In genomic region chr1:17207966-17208418, GRCh38 we compare ENCODE assay signal across 9 cellular contexts. TPM values are rescaled to one million over a fixed set of nuclear protein-coding genes. Genes with fewer than 3 reads are reported as not detected.
DNase-seq lines count a peak whose midpoint lies in the region; ATAC-seq and TF ChIP-seq lines count a peak whose summit lies in the region.
"Had no signal": no experiment of that assay in that cellular context is flagged by ENCODE, and none has a peak within 500 bp of the region (broad histone marks: within the 10 kb centered on the region; RNA-seq: fewer than 3 reads in every experiment).

No MANE protein-coding gene starts in this region.

- H3K36me3 Mint-ChIP-seq in CD14-positive monocyte, result peaks cover 0 to 3% of the 10 kb centered on the region in 2 donors
- no peaks in the 10 kb centered on the region for H3K36me3 Mint-ChIP-seq in activated naive CD4-positive, alpha-beta T cell treated with anti-CD3 and anti-CD28 coated beads, Interleukin-2, amount 50 U/mL, for 72 hours
- no peaks in the 10 kb centered on the region for H3K36me3 Mint-ChIP-seq in natural killer cell

- no peak overlapping the region for H2AFZ ChIP-seq in OCI-LY7 (ENCODE audit: low read length)

- H3K4me3 ChIP-seq in OCI-LY7 (ENCODE audit: low read depth, low read length, poor library complexity, severe bottlenecking), result no peak overlapping the region
- H3K4me3 ChIP-seq in uterus, result no peak overlapping the region

- peak; percentile 79 for DNase-seq in CD14-positive monocyte (ENCODE audit: low spot score)
- peak; percentile 57 for DNase-seq in OCI-LY7 (ENCODE audit: low spot score)
- DNase-seq in activated naive CD4-positive, alpha-beta T cell treated with anti-CD3 and anti-CD28 coated beads, Interleukin-2, amount 50 U/mL, for 72 hours (ENCODE audit: low spot score in 2 of 2), result peak; percentile 56 to 83
- DNase-seq in natural killer cell, result no peak
- DNase-seq in uterus, result no peak
- DNase-seq in NCI-H2227 (lab: John Stamatoyannopoulos, UW; ENCODE audit: unreplicated experiment), result no peak

- intact Hi-C loops in CD14-positive monocyte (cut with micrococcal nuclease) (no loop called here), OCI-LY7 (cut with micrococcal nuclease; ENCODE audit: unreplicated experiment) (no loop called here), natural killer cell (cut with micrococcal nuclease) (no loop called here), uterus (cut with DNase I; ENCODE audit: low total_unique reads) (no loop called here)

- H3K27me3 ChIP-seq in uterus, result no peaks in the 10 kb centered on the region

- H3K4me3 Mint-ChIP-seq in CD14-positive monocyte (peak overlapping the region in 1 of 2 donors; percentile 65), natural killer cell (no peak overlapping the region)

- H3K4me1 ChIP-seq in OCI-LY7 (ENCODE audit: insufficient read depth, low read length, poor library complexity, severe bottlenecking) (peaks cover 22% of the 10 kb centered on the region), uterus (no peaks in the 10 kb centered on the region)

- no peaks in the 10 kb centered on the region for H3K79me2 ChIP-seq in OCI-LY7 (ENCODE audit: insufficient read depth, low read depth, low read length)

- H3K9me3 Mint-ChIP-seq in CD14-positive monocyte, result peaks cover 0 to 3% (median 0%) of the 10 kb centered on the region in 7 donors
- peaks cover 0 to 1% of the 10 kb centered on the region in 2 donors for H3K9me3 Mint-ChIP-seq in activated naive CD4-positive, alpha-beta T cell treated with anti-CD3 and anti-CD28 coated beads, Interleukin-2, amount 50 U/mL, for 72 hours
- no peaks in the 10 kb centered on the region for H3K9me3 Mint-ChIP-seq in natural killer cell

- POLR2A ChIA-PET in OCI-LY7 (lab: Charles Lee), result interaction anchor here (0.8 kb wide), 3 partner anchors 40 to 66 kb away, joined by 3 to 4 read pairs (median 3); partner anchors contain the start of gene PADI3

- no TSS peak for BruUV-seq in OCI-LY7 (replicated peaks; lab: Mats Ljungman, UMichigan)

- CTCF ChIA-PET in OCI-LY7 (lab: Charles Lee; ENCODE audit: unreplicated experiment), result no interaction called here

- no peaks in the 10 kb centered on the region for H4K20me1 ChIP-seq in OCI-LY7 (ENCODE audit: insufficient read depth, low read length)

- H3K27me3 Mint-ChIP-seq in CD14-positive monocyte (ENCODE audit: low read depth in 3 of 3) (peaks cover 9 to 12% (median 12%) of the 10 kb centered on the region in 3 donors), natural killer cell (ENCODE audit: low read depth in 2 of 2) (peaks cover 19 to 35% of the 10 kb centered on the region in 2 donors)

- peak overlapping the region; percentile 56 for H3K4me2 ChIP-seq in OCI-LY7 (ENCODE audit: low read length)

- no peaks in the 10 kb centered on the region for H3K36me3 ChIP-seq in OCI-LY7 (ENCODE audit: insufficient read depth, low read length)
- H3K36me3 ChIP-seq in uterus, result no peaks in the 10 kb centered on the region

- H3K9me2 ChIP-seq in OCI-LY7 (ENCODE audit: insufficient read depth, low read length), result no peaks in the 10 kb centered on the region

- H3K9me3 ChIP-seq in OCI-LY7 (ENCODE audit: low read length), result no peaks in the 10 kb centered on the region
- H3K9me3 ChIP-seq in uterus, result no peaks in the 10 kb centered on the region

- H3K27ac Mint-ChIP-seq in CD14-positive monocyte (peak overlapping the region; percentile 49 to 95 (median 94)), natural killer cell (peak overlapping the region in 1 of 2 donors; percentile 46)
- peak overlapping the region in 1 of 2 donors; percentile 23 for H3K27ac Mint-ChIP-seq in activated naive CD4-positive, alpha-beta T cell treated with anti-CD3 and anti-CD28 coated beads, Interleukin-2, amount 50 U/mL, for 72 hours

- ATAC-seq in GM21786 (IDR thresholded peaks at IDR 0.05; ENCODE audit: unreplicated experiment), result peak; percentile 60
- peak; percentile 95 to 97 for ATAC-seq in activated naive CD4-positive, alpha-beta T cell treated with anti-CD3 and anti-CD28 coated beads, Interleukin-2, amount 50 U/mL, for 72 hours
- peak; percentile 33 to 70 (median 59) for ATAC-seq in natural killer cell
- ATAC-seq in HG03280 (IDR thresholded peaks at IDR 0.05; ENCODE audit: unreplicated experiment), result no peak

- no peak overlapping the region for H3K27ac ChIP-seq in OCI-LY7 (ENCODE audit: low read depth, low read length, poor library complexity, severe bottlenecking)
- no peak overlapping the region for H3K27ac ChIP-seq in uterus

- no peak for TF ChIP-seq POLR2A in uterus (IDR thresholded peaks at IDR 0.05)

- peaks cover 40% of the 10 kb centered on the region for H3K4me1 Mint-ChIP-seq in CD14-positive monocyte
- peaks cover 20 to 32% of the 10 kb centered on the region in 2 donors for H3K4me1 Mint-ChIP-seq in natural killer cell

- TF ChIP-seq CTCF in CD14-positive monocyte (IDR thresholded peaks at IDR 0.05), result no peak
- no peak for TF ChIP-seq CTCF in OCI-LY7 (conservative IDR thresholded peaks at IDR 0.05; ENCODE audit: low read length)
- no peak for TF ChIP-seq CTCF in natural killer cell (IDR thresholded peaks at IDR 0.05)
- no peak for TF ChIP-seq CTCF in uterus (IDR thresholded peaks at IDR 0.05)

RNA-seq across cellular contexts. Expression of gene PADI1, which starts 3.1 kb away (rescaled TPM):
- not detected for polyA plus RNA-seq in CD14-positive monocyte
- not detected in 2 replicates for total RNA-seq in OCI-LY7 (2014; rRNA removed; shearing (Covaris generic))
- total RNA-seq in OCI-LY7 (2022), result not detected in 2 replicates
- not detected for total RNA-seq in activated naive CD4-positive, alpha-beta T cell treated with anti-CD3 and anti-CD28 coated beads, Interleukin-2, amount 50 U/mL, for 72 hours
- not detected for total RNA-seq in natural killer cell
- under 1 TPM in 1 of 4 donors, not detected in 3; 0.14 TPM for total RNA-seq in uterus

RNA-seq across cellular contexts. Expression of gene PADI3, which starts 40.9 kb away (rescaled TPM):
- not detected for polyA plus RNA-seq in CD14-positive monocyte
- total RNA-seq in OCI-LY7 (2014; rRNA removed; shearing (Covaris generic)), result not detected in 2 replicates
- total RNA-seq in OCI-LY7 (2022), result not detected in 2 replicates
- total RNA-seq in activated naive CD4-positive, alpha-beta T cell treated with anti-CD3 and anti-CD28 coated beads, Interleukin-2, amount 50 U/mL, for 72 hours, result not detected
- not detected for total RNA-seq in natural killer cell
- not detected for total RNA-seq in uterus
- total RNA-seq: glomerular endothelial cell had no signal

Comparison
In these comparisons a context has a peak if more than half of its experiments do, and no peak if none do; other contexts are left out.
1. DNase-seq: peak in CD14-positive monocyte (single experiment), OCI-LY7 (single experiment) and activated naive CD4-positive, alpha-beta T cell treated with anti-CD3 and anti-CD28 coated beads, Interleukin-2, amount 50 U/mL, for 72 hours (2 of 2); none in natural killer cell (single experiment), uterus (0 of 2) and NCI-H2227 (single experiment).